8 cellular contexts compared by ENCODE assay signal in genomic region chr12:80778005-80778541, GRCh38.
DNase-seq lines count a peak whose midpoint lies in the region; ATAC-seq and TF ChIP-seq lines count a peak whose summit lies in the region.

No MANE protein-coding gene starts in this region.

- H3K27me3 Mint-ChIP-seq in activated T-helper 1 cell treated with anti-CD3 and anti-CD28 coated beads, Interleukin-12 subunit alpha, Interleukin-12 subunit beta, Interleukin-2, Interleukin-4 antibody, amounts not matched to agents 30 ng/mL and 10 ng/mL and 1 ng/mL, durations not matched to agents 14 hours and 24 hours and 36 hours (ENCODE audit: insufficient read depth) = no peaks in the 10 kb centered on the region
- no peaks in the 10 kb centered on the region for H3K27me3 Mint-ChIP-seq in CD4-positive, alpha-beta memory T cell

- peaks cover 0 to 15% of the 10 kb centered on the region in 2 donors for H3K4me1 ChIP-seq in right atrium auricular region
- no peaks in the 10 kb centered on the region for H3K4me1 ChIP-seq in CD4-positive, alpha-beta memory T cell (ENCODE audit: insufficient read depth, low read length)

- peak; percentile 99 for ATAC-seq in GM18907 (IDR thresholded peaks at IDR 0.05; ENCODE audit: unreplicated experiment)
- ATAC-seq in HG03025 (IDR thresholded peaks at IDR 0.05; ENCODE audit: low FRiP score, unreplicated experiment) = peak; percentile 96

- H3K27ac ChIP-seq in right atrium auricular region = peak overlapping the region; percentile 55 to 65
- H3K27ac ChIP-seq in CD4-positive, alpha-beta memory T cell (ENCODE audit: low read depth, low read length) = no peak overlapping the region

- H3K9me3 ChIP-seq in right atrium auricular region = peaks cover 0 to 8% of the 10 kb centered on the region in 2 donors
- no peaks in the 10 kb centered on the region for H3K9me3 ChIP-seq in CD4-positive, alpha-beta memory T cell (ENCODE audit: control insufficient read depth in 1 of 2, low read length in 2 of 2)

- H3K36me3 ChIP-seq in right atrium auricular region = no peaks in the 10 kb centered on the region
- no peaks in the 10 kb centered on the region for H3K36me3 ChIP-seq in CD4-positive, alpha-beta memory T cell (ENCODE audit: insufficient read depth, low read length)

- no peak overlapping the region for H3K4me3 ChIP-seq in right atrium auricular region
- H3K4me3 ChIP-seq in CD4-positive, alpha-beta memory T cell (ENCODE audit: low read length in 2 of 2) = no peak overlapping the region

- no peak overlapping the region for H3K4me3 Mint-ChIP-seq in activated T-helper 1 cell treated with anti-CD3 and anti-CD28 coated beads, Interleukin-12 subunit alpha, Interleukin-12 subunit beta, Interleukin-2, Interleukin-4 antibody, amounts not matched to agents 30 ng/mL and 10 ng/mL and 1 ng/mL, durations not matched to agents 14 hours and 24 hours and 36 hours
- H3K4me3 Mint-ChIP-seq in CD4-positive, alpha-beta memory T cell = no peak overlapping the region

- H3K9me3 Mint-ChIP-seq in activated T-helper 1 cell treated with anti-CD3 and anti-CD28 coated beads, Interleukin-12 subunit alpha, Interleukin-12 subunit beta, Interleukin-2, Interleukin-4 antibody, amounts not matched to agents 30 ng/mL and 10 ng/mL and 1 ng/mL, durations not matched to agents 14 hours and 24 hours and 36 hours = peaks cover 29% of the 10 kb centered on the region
- H3K9me3 Mint-ChIP-seq in CD4-positive, alpha-beta memory T cell = peaks cover 3 to 11% (median 8%) of the 10 kb centered on the region in 8 donors

- no peak for TF ChIP-seq CTCF in right atrium auricular region (IDR thresholded peaks at IDR 0.05)

- DNase-seq in COR-L47 (lab: John Stamatoyannopoulos, UW) (peak; percentile 88), NCI-H146 (lab: John Stamatoyannopoulos, UW) (peak; percentile 89), right atrium auricular region (ENCODE audit: low spot score) (peak; percentile 61)
- DNase-seq in activated T-helper 1 cell treated with anti-CD3 and anti-CD28 coated beads, Interleukin-12 subunit alpha, Interleukin-12 subunit beta, Interleukin-2, Interleukin-4 antibody, amounts not matched to agents 30 ng/mL and 10 ng/mL and 1 ng/mL, durations not matched to agents 14 hours and 24 hours and 36 hours (ENCODE audit: low spot score) = peak; percentile 19
- peak in 2 of 3 donors; percentile 7 to 32 for DNase-seq in stimulated activated CD4-positive, alpha-beta T cell treated with anti-CD3 and anti-CD28 coated beads, TNF-alpha, amount 100 ng/mL, for 48 hours (ENCODE audit: low read depth in 3 of 3)
- DNase-seq in CD4-positive, alpha-beta memory T cell = no peak

- H3K27me3 ChIP-seq in right atrium auricular region = no peaks in the 10 kb centered on the region
- no peaks in the 10 kb centered on the region for H3K27me3 ChIP-seq in CD4-positive, alpha-beta memory T cell (ENCODE audit: insufficient read depth, low read length)

- peaks cover 5% of the 10 kb centered on the region for H3K36me3 Mint-ChIP-seq in activated T-helper 1 cell treated with anti-CD3 and anti-CD28 coated beads, Interleukin-12 subunit alpha, Interleukin-12 subunit beta, Interleukin-2, Interleukin-4 antibody, amounts not matched to agents 30 ng/mL and 10 ng/mL and 1 ng/mL, durations not matched to agents 14 hours and 24 hours and 36 hours (ENCODE audit: low read depth)
- no peaks in the 10 kb centered on the region for H3K36me3 Mint-ChIP-seq in CD4-positive, alpha-beta memory T cell

- H3K27ac Mint-ChIP-seq in activated T-helper 1 cell treated with anti-CD3 and anti-CD28 coated beads, Interleukin-12 subunit alpha, Interleukin-12 subunit beta, Interleukin-2, Interleukin-4 antibody, amounts not matched to agents 30 ng/mL and 10 ng/mL and 1 ng/mL, durations not matched to agents 14 hours and 24 hours and 36 hours = peak overlapping the region; percentile 31
- H3K27ac Mint-ChIP-seq in CD4-positive, alpha-beta memory T cell = no peak overlapping the region

- peaks cover 13% of the 10 kb centered on the region for H3K4me1 Mint-ChIP-seq in activated T-helper 1 cell treated with anti-CD3 and anti-CD28 coated beads, Interleukin-12 subunit alpha, Interleukin-12 subunit beta, Interleukin-2, Interleukin-4 antibody, amounts not matched to agents 30 ng/mL and 10 ng/mL and 1 ng/mL, durations not matched to agents 14 hours and 24 hours and 36 hours (ENCODE audit: low read depth)
- H3K4me1 Mint-ChIP-seq in CD4-positive, alpha-beta memory T cell = no peaks in the 10 kb centered on the region

- CTCF ChIA-PET in CD4-positive, alpha-beta memory T cell (lab: Charles Lee; ENCODE audit: partially characterized antibody) = no interaction called here

- POLR2A ChIA-PET in CD4-positive, alpha-beta memory T cell (lab: Charles Lee; ENCODE audit: partially characterized antibody) = no interaction called here

- intact Hi-C loops in activated T-helper 1 cell treated with anti-CD3 and anti-CD28 coated beads, Interleukin-12 subunit alpha, Interleukin-12 subunit beta, Interleukin-2, Interleukin-4 antibody, amounts not matched to agents 30 ng/mL and 10 ng/mL and 1 ng/mL, durations not matched to agents 14 hours and 24 hours and 36 hours (cut with micrococcal nuclease) = loop anchor here (2.0 kb wide), 1 partner anchor 15 kb away; no protein-coding TSS in a partner anchor
- intact Hi-C loops in CD4-positive, alpha-beta memory T cell (cut with micrococcal nuclease) = no loop called here

Comparison
In these comparisons a context has a peak if more than half of its experiments do, and no peak if none do; other contexts are left out.
1. DNase-seq: peak in COR-L47 (single experiment), NCI-H146 (single experiment), activated T-helper 1 cell treated with anti-CD3 and anti-CD28 coated beads, Interleukin-12 subunit alpha, Interleukin-12 subunit beta, Interleukin-2, Interleukin-4 antibody, amounts not matched to agents 30 ng/mL and 10 ng/mL and 1 ng/mL, durations not matched to agents 14 hours and 24 hours and 36 hours (single experiment), right atrium auricular region (single experiment) and stimulated activated CD4-positive, alpha-beta T cell treated with anti-CD3 and anti-CD28 coated beads, TNF-alpha, amount 100 ng/mL, for 48 hours (2 of 3); none in CD4-positive, alpha-beta memory T cell (0 of 5).